8 cellular contexts compared by ENCODE assay signal in the genomic region with DNA sequence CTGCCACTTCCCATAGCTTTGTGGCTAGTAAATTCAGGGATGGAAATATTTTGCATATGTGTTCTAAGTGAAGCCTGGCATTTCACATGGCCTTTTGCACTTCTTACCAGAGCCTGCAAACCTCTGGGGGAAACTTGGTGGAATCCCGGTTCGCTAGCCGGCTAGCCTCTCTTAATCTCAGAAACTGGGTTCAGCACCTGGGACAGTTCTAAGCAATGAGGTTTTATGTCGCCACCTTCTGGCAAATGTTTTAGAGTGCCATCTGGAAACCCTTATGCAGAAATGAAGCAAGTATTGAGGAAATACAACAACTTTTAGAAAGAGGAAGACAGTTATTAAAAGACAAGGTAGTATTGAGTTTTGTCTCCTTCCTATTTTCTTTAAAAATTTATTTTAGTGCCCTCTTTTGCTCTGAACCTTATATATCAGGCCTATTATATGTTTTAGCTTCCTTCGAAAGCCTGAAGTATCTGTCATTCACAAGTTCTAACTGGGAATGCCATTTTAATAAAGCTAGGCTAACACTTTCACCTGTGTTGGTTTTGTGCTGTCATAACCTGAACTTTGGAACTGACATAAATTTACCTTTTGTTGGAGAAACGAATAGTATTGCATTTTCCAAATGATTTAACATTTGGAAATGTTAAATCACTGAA. TPM values are rescaled to one million over a fixed set of nuclear protein-coding genes. Genes with fewer than 3 reads are reported as not detected.
DNase-seq lines count a peak whose midpoint lies in the region; ATAC-seq, FAIRE-seq and TF ChIP-seq lines count a peak whose summit lies in the region.

No MANE protein-coding gene starts in this region.

- in situ Hi-C loops in astrocyte of the spinal cord (cut with HindIII; ENCODE audit: low sequenced_read_pairs) = no loop called here

- no peaks in the 10 kb centered on the region for H3F3A ChIP-seq in DOHH2 (ENCODE audit: control insufficient read depth, insufficient read depth)

- H3K4me2 ChIP-seq in DOHH2 (ENCODE audit: low read length) = no peak overlapping the region

- intact Hi-C loops in kidney (cut with DNase I) = no loop called here

- no peak overlapping the region for H3K27ac ChIP-seq in DOHH2 (ENCODE audit: low read depth, low read length)
- no peak overlapping the region for H3K27ac ChIP-seq in kidney (ENCODE audit: low read depth in 2 of 2, low read length in 2 of 2)

- H3K9me2 ChIP-seq in DOHH2 (replicated peaks; ENCODE audit: control insufficient read depth, low read length) = no peaks in the 10 kb centered on the region

- H3K9ac ChIP-seq in kidney (ENCODE audit: low read length in 2 of 2) = no peak overlapping the region

- H3K4me1 ChIP-seq in DOHH2 (ENCODE audit: control insufficient read depth, low read length) (no peaks in the 10 kb centered on the region), kidney (ENCODE audit: control insufficient read depth in 1 of 2, insufficient read depth in 1 of 2, low read depth in 1 of 2, low read length in 2 of 2) (no peaks in the 10 kb centered on the region)

- H3K79me2 ChIP-seq in DOHH2 (ENCODE audit: control insufficient read depth, low read length) = no peaks in the 10 kb centered on the region

- TF ChIP-seq CTCF in DOHH2 (IDR thresholded peaks at IDR 0.05; ENCODE audit: low read depth, low read length, poor library complexity, severe bottlenecking) (peak; percentile 77), astrocyte of the spinal cord (IDR thresholded peaks at IDR 0.05; ENCODE audit: low read depth, low read length) (peak; percentile 75), kidney (IDR thresholded peaks at IDR 0.05; ENCODE audit: borderline replicate concordance, extremely low read depth, insufficient read depth) (peak; percentile 56)

- H3K4me3 ChIP-seq in DOHH2 (ENCODE audit: low read length) = no peak overlapping the region
- H3K4me3 ChIP-seq in astrocyte of the spinal cord (ENCODE audit: low read depth, low read length) = no peak overlapping the region
- no peak overlapping the region for H3K4me3 ChIP-seq in kidney (ENCODE audit: low read length in 2 of 2)

- no peaks in the 10 kb centered on the region for H4K20me1 ChIP-seq in DOHH2 (ENCODE audit: control insufficient read depth, insufficient read depth, low read depth, low read length)

- no peaks in the 10 kb centered on the region for H3K27me3 ChIP-seq in DOHH2 (ENCODE audit: control insufficient read depth, low read length)

- H3K36me3 ChIP-seq in DOHH2 (ENCODE audit: control insufficient read depth, low read length) (no peaks in the 10 kb centered on the region), kidney (ENCODE audit: control insufficient read depth in 1 of 2, insufficient read depth in 2 of 2, low read length in 2 of 2) (no peaks in the 10 kb centered on the region)

- DNase-seq in GM19238 (ENCODE audit: insufficient read length, low spot score) (peak; percentile 8), NCI-H69 (lab: John Stamatoyannopoulos, UW) (peak; percentile 77), astrocyte of the spinal cord (ENCODE audit: low read depth, low spot score) (peak; percentile 62), kidney (no peak), activated gamma-delta T cell treated with Interleukin-2 at 50 U/mL for 16 hours (no peak), cortex of kidney (lab: John Stamatoyannopoulos, UW) (no peak)

- H3K9me3 ChIP-seq in DOHH2 (ENCODE audit: control insufficient read depth, insufficient read depth, low read length) (peaks cover 5% of the 10 kb centered on the region; the same call in 1 of the 2 replicates), kidney (ENCODE audit: control insufficient read depth in 1 of 2, low read length in 2 of 2) (no peaks in the 10 kb centered on the region)

- peak; percentile 90 for ATAC-seq in HG03432 (IDR thresholded peaks at IDR 0.05; ENCODE audit: unreplicated experiment)

- FAIRE-seq in kidney (lab: Jason Lieb, UNC) = no peak

RNA-seq across cellular contexts. Expression of gene HTR1A, which starts 1.0 kb away (rescaled TPM):
- total RNA-seq in kidney = not detected
- polyA plus RNA-seq in kidney (ENCODE audit: insufficient read depth, low read depth, low replicate concordance) = not detected

Comparison
In these comparisons a context has a peak if more than half of its experiments do, and no peak if none do; other contexts are left out.
1. DNase-seq: peak in GM19238 (single experiment), NCI-H69 (single experiment) and astrocyte of the spinal cord (single experiment); none in kidney (single experiment), activated gamma-delta T cell treated with Interleukin-2 at 50 U/mL for 16 hours (single experiment) and cortex of kidney (single experiment).
2. Peak in every context shown above with its lines, with median percentiles within 50 percentile points of each other: CTCF ChIP-seq.